Comparison of ENCODE assay signal across 8 cellular contexts in genomic region chr3:148992027-148992634, GRCh38. TPM values are rescaled to one million over a fixed set of nuclear protein-coding genes. Genes with fewer than 3 reads are reported as not detected.
A peak's percentile ranks its signal among the peaks of the same experiment; 100 is the strongest.
DNase-seq lines count a peak whose midpoint lies in the region; ATAC-seq and TF ChIP-seq lines count a peak whose summit lies in the region.

No MANE protein-coding gene starts in this region.

- H3K36me3 ChIP-seq in brain microvascular endothelial cell (replicated peaks) (peaks cover 14% of the 10 kb centered on the region), skeletal muscle tissue (ENCODE audit: control insufficient read depth in 3 of 3, insufficient read depth in 3 of 3, low read length in 3 of 3) (peaks cover 20 to 30% (median 26%) of the 10 kb centered on the region in 3 donors)

- H3K27me3 ChIP-seq in brain microvascular endothelial cell (replicated peaks): no peaks in the 10 kb centered on the region
- H3K27me3 ChIP-seq in skeletal muscle tissue (ENCODE audit: control insufficient read depth in 3 of 3, insufficient read depth in 3 of 3, low read length in 3 of 3): no peaks in the 10 kb centered on the region

- peak overlapping the region; percentile 69 for H3K4me3 ChIP-seq in brain microvascular endothelial cell (ENCODE audit: low read depth, low read length)
- H3K4me3 ChIP-seq in skeletal muscle tissue (ENCODE audit: low read length in 3 of 3): peak overlapping the region; percentile 79 to 91 (median 87)

- DNase-seq in D341Med (ENCODE audit: low spot score): peak; percentile 67
- peak; percentile 26 for DNase-seq in SK-MEL-5 (ENCODE audit: low read depth, low spot score)
- peak; percentile 29 for DNase-seq in brain microvascular endothelial cell
- peak; percentile 51 for DNase-seq in iPS-NIHi7 (ENCODE audit: extremely low spot score)
- no peak for DNase-seq in central memory CD4-positive, alpha-beta T cell

- no peaks in the 10 kb centered on the region for H3K9me3 ChIP-seq in skeletal muscle tissue (ENCODE audit: control insufficient read depth in 3 of 3, low read length in 3 of 3)

- H3K9ac ChIP-seq in skeletal muscle tissue (ENCODE audit: low read depth in 1 of 3, low read length in 3 of 3): peak overlapping the region; percentile 91 to 97 (median 93)

- ATAC-seq in GM19328 (IDR thresholded peaks at IDR 0.05; ENCODE audit: unreplicated experiment) (peak; percentile 24), HG03354 (IDR thresholded peaks at IDR 0.05; ENCODE audit: poor library complexity, severe bottlenecking, unreplicated experiment) (peak; percentile 32)

- TF ChIP-seq CTCF in brain microvascular endothelial cell (IDR thresholded peaks at IDR 0.05; ENCODE audit: low read depth, low read length, missing control alignments): no peak

- in situ Hi-C loops in SK-MEL-5 (cut with HindIII; ENCODE audit: low pct_unique_long_range_greater_than_20kb, low sequenced_read_pairs): no loop called here
- in situ Hi-C loops in brain microvascular endothelial cell (cut with HindIII; ENCODE audit: low pct_ligation_motif_present, low sequenced_read_pairs): no loop called here

- H3K27ac ChIP-seq in brain microvascular endothelial cell (peak overlapping the region; percentile 70), skeletal muscle tissue (ENCODE audit: low read depth, low read length) (peak overlapping the region; percentile 99)

- H3K4me1 ChIP-seq in skeletal muscle tissue (ENCODE audit: control insufficient read depth in 3 of 3, insufficient read depth in 3 of 3, low read length in 3 of 3): peaks cover 19 to 39% (median 20%) of the 10 kb centered on the region in 3 donors

RNA-seq across cellular contexts. Expression of gene GYG1, which starts 0.8 kb away (rescaled TPM):
- 35.0 and 35.3 TPM in 2 replicates for total RNA-seq in SK-MEL-5 (2014; rRNA removed; shearing (Covaris generic))
- polyA plus RNA-seq in SK-MEL-5 (2015; cell fraction: cytosol; rRNA removed): 49.7 and 107 TPM in 2 replicates
- 27.6 and 28.6 TPM in 2 replicates for polyA plus RNA-seq in SK-MEL-5 (2015; cell fraction: nucleus; rRNA removed)
- total RNA-seq in skeletal muscle tissue: 62.6 TPM
